Comparison of ENCODE assay signal across 9 cellular contexts in the genomic region with DNA sequence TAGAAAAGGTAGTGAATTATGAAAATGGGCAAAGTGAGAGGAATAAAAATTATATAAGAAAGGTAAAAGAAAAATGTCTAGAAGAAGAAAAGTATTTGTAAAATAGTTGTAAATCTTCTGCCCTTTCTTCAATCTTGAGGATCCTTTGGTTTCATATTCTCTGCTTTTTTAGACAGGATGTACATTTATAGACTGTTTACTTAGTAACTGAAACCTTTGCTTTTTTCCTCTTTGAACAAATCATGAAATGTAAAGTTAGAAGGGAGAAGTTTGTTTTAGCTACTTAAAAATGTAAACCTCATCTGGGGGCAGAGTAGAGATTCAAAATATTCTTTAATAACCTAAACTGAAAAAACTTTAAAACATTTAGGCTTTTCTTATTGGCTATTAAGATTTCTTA.
A peak's percentile ranks its signal among the peaks of the same experiment; 100 is the strongest.
DNase-seq lines count a peak whose midpoint lies in the region; ATAC-seq and TF ChIP-seq lines count a peak whose summit lies in the region.
"Had no signal": no experiment of that assay in that cellular context is flagged by ENCODE, and none has a peak within 500 bp of the region (broad histone marks: within the 10 kb centered on the region; RNA-seq: fewer than 3 reads in every experiment).

No MANE protein-coding gene starts in this region.

- peak overlapping the region; percentile 92 to 99 (median 96) for H3K27ac Mint-ChIP-seq in CD8-positive, alpha-beta memory T cell

- no peak for TF ChIP-seq CTCF in OCI-LY1 (IDR thresholded peaks at IDR 0.05; ENCODE audit: low read length)

- peaks cover 72 to 82% (median 80%) of the 10 kb centered on the region in 3 donors for H3K4me1 Mint-ChIP-seq in CD8-positive, alpha-beta memory T cell

- peaks cover 68% of the 10 kb centered on the region for H3K4me1 ChIP-seq in CD8-positive, alpha-beta memory T cell (ENCODE audit: insufficient read depth, low read length)
- H3K4me1 ChIP-seq in OCI-LY1 (ENCODE audit: insufficient read depth, low read length, severe bottlenecking): peaks cover 81% of the 10 kb centered on the region
- H3K4me1 ChIP-seq: gastrocnemius medialis had no signal

- no peaks in the 10 kb centered on the region for H3K27me3 Mint-ChIP-seq in CD8-positive, alpha-beta memory T cell

- no peaks in the 10 kb centered on the region for H3K79me2 ChIP-seq in OCI-LY1 (ENCODE audit: insufficient read depth, low read length)

- peaks cover 0 to 3% (median 0%) of the 10 kb centered on the region in 3 donors for H3K36me3 Mint-ChIP-seq in CD8-positive, alpha-beta memory T cell

- H3K9me3 Mint-ChIP-seq in CD8-positive, alpha-beta memory T cell: no peaks in the 10 kb centered on the region

- H3K36me3 ChIP-seq in CD8-positive, alpha-beta memory T cell (ENCODE audit: insufficient read depth, low read length): no peaks in the 10 kb centered on the region
- no peaks in the 10 kb centered on the region for H3K36me3 ChIP-seq in OCI-LY1 (ENCODE audit: insufficient read depth, low read length)
- H3K36me3 ChIP-seq: gastrocnemius medialis had no signal

- ATAC-seq in GM21529 (IDR thresholded peaks at IDR 0.05; ENCODE audit: unreplicated experiment): peak; percentile 19
- ATAC-seq: gastrocnemius medialis had no signal

- POLR2A ChIA-PET in CD8-positive, alpha-beta memory T cell (lab: Charles Lee): interaction anchor here (0.6 kb wide), 1 partner anchor 202 kb away, joined by 3 read pairs; no protein-coding TSS in a partner anchor

- peak overlapping the region; percentile 55 for H3K4me2 ChIP-seq in OCI-LY1 (ENCODE audit: low read length)

- DNase-seq in CD8-positive, alpha-beta memory T cell: peak in 2 of 5 donors; percentile 24 to 64
- peak; percentile 31 for DNase-seq in fibroblast of peridontal ligament (ENCODE audit: extremely low read depth)
- no peak for DNase-seq in stimulated activated CD8-positive, alpha-beta memory T cell treated with anti-CD3 and anti-CD28 coated beads, Interleukin-4, amount 100 ng/mL, for 48 hours
- no peak for DNase-seq in NCI-H187 (lab: John Stamatoyannopoulos, UW)
- no peak for DNase-seq in stimulated activated CD4-positive, alpha-beta T cell treated with anti-CD3 and anti-CD28 coated beads, Interleukin-4, amount 100 ng/mL, for 4 hours
- DNase-seq in COLO829 (ENCODE audit: low spot score): no peak
- DNase-seq: gastrocnemius medialis had no signal

- H3K27me3 ChIP-seq in CD8-positive, alpha-beta memory T cell (ENCODE audit: insufficient read depth, low read length, poor library complexity, severe bottlenecking): no peaks in the 10 kb centered on the region
- no peaks in the 10 kb centered on the region for H3K27me3 ChIP-seq in OCI-LY1 (ENCODE audit: insufficient read depth, low read length)
- H3K27me3 ChIP-seq: gastrocnemius medialis had no signal

- H3K9ac ChIP-seq in OCI-LY1 (ENCODE audit: low read length): peak overlapping the region; percentile 58

- H3K4me3 ChIP-seq in CD8-positive, alpha-beta memory T cell (ENCODE audit: low read length): no peak overlapping the region
- H3K4me3 ChIP-seq in OCI-LY1 (ENCODE audit: low read depth, low read length, poor library complexity, severe bottlenecking): peak overlapping the region; percentile 28
- H3K4me3 ChIP-seq: gastrocnemius medialis had no signal

- peak overlapping the region; percentile 45 for H3K27ac ChIP-seq in CD8-positive, alpha-beta memory T cell (ENCODE audit: low read depth, low read length)
- H3K27ac ChIP-seq in OCI-LY1 (ENCODE audit: low read depth, low read length, poor library complexity, severe bottlenecking): peak overlapping the region; percentile 96
- H3K27ac ChIP-seq: gastrocnemius medialis had no signal

- CTCF ChIA-PET in CD8-positive, alpha-beta memory T cell (lab: Charles Lee): interaction anchor here (1.3 to 4.1 kb wide), 7 partner anchors 8 to 160 kb away, joined by 3 to 22 read pairs (median 7); partner anchors contain the start of gene ITGA4

- H3K9me2 ChIP-seq in OCI-LY1 (ENCODE audit: low read depth, low read length): no peaks in the 10 kb centered on the region

- peak overlapping the region; percentile 4 to 78 (median 71) for H3K4me3 Mint-ChIP-seq in CD8-positive, alpha-beta memory T cell

- H2AFZ ChIP-seq in OCI-LY1 (ENCODE audit: low read length): no peak overlapping the region

- H4K20me1 ChIP-seq in OCI-LY1 (ENCODE audit: insufficient read depth, low read length): no peaks in the 10 kb centered on the region

- no peaks in the 10 kb centered on the region for H3F3A ChIP-seq in OCI-LY1 (ENCODE audit: insufficient read depth, low read length)

- no peaks in the 10 kb centered on the region for H3K9me3 ChIP-seq in CD8-positive, alpha-beta memory T cell (ENCODE audit: low read length)
- no peaks in the 10 kb centered on the region for H3K9me3 ChIP-seq in OCI-LY1 (ENCODE audit: low read length)
- H3K9me3 ChIP-seq: gastrocnemius medialis had no signal
